Comparison of ENCODE assay signal across 24 cellular contexts in the genomic region with DNA sequence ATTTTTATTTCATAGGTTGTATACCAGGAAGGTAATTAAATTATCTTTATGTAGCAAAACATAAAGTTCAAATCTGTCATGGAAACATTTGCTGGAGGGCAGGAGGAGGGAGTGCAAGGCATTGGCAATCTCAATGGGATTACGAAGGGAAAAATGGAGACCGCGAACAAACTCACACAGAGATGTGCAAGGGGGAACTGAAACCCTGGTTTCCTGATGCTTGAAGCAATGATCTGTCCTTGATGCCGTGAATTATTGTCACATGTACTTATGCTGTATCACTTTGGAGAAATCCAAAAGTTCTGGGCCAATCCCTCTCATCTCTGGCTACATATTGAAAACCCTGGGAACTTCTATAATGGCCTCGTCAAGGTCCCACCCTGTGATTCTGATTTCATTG.
"Had no signal": no experiment of that assay in that cellular context is flagged by ENCODE, and none has a peak within 500 bp of the region (broad histone marks: within the 10 kb centered on the region; RNA-seq: fewer than 3 reads in every experiment).

No MANE protein-coding gene starts in this region.

- H3K9me3 ChIP-seq: left lung, mucosa of descending colon, ovary, right atrium auricular region, right lobe of liver, testis, thyroid gland, transverse colon, upper lobe of right lung had no signal

- H3K4me3 ChIP-seq: left lung, mucosa of descending colon, ovary, right atrium auricular region, right lobe of liver, smooth muscle cell, stomach, testis, thyroid gland, transverse colon, upper lobe of right lung had no signal

- H3K36me3 ChIP-seq: left lung, ovary, right lobe of liver, transverse colon, upper lobe of right lung had no signal

- ATAC-seq: left colon; left lung; mucosa of descending colon; naive thymus-derived CD4-positive, alpha-beta T cell; natural killer cell treated with Interleukin-12 subunit alpha and Interleukin-12 subunit beta and Interleukin-15 and Interleukin-18, amount 100 ng/mL, for 72 hours; right lobe of liver; stimulated activated naive B cell treated with anti-CD40 and anti-IgM and Interleukin-4, amounts not matched to agents 10 μg/mL and 1 μg/mL and 100 μg/mL, for 72 hours; stimulated activated naive CD8-positive, alpha-beta T cell treated with anti-CD3 and anti-CD28 coated beads, Interleukin-15, Interleukin-2, amounts not matched to agents 100 U/mL and 50 U/mL, for 24 hours; upper lobe of right lung had no signal

- DNase-seq: hypothalamus; immature natural killer cell; kidney; left colon; left lung; midbrain; mucosa of descending colon; naive thymus-derived CD4-positive, alpha-beta T cell; ovary; right lobe of liver; stimulated activated CD4-positive, alpha-beta T cell treated with anti-CD3 and anti-CD28 coated beads, Interleukin-1b, Interleukin-23, amount 100 ng/mL, for 48 hours; stimulated activated CD4-positive, alpha-beta T cell treated with anti-CD3 and anti-CD28 coated beads, Interleukin-2, amount 100 ng/mL, for 48 hours; stimulated activated CD4-positive, alpha-beta T cell treated with anti-CD3 and anti-CD28 coated beads, Interleukin-4, amount 100 ng/mL, for 4 hours; stimulated activated CD8-positive, alpha-beta memory T cell treated with anti-CD3 and anti-CD28 coated beads, Interleukin-4, amount 100 ng/mL, for 48 hours; stimulated activated naive B cell treated with anti-CD40 and anti-IgM and Interleukin-4, amounts not matched to agents 10 μg/mL and 1 μg/mL and 100 μg/mL, for 72 hours; stimulated activated naive CD8-positive, alpha-beta T cell treated with anti-CD3 and anti-CD28 coated beads, Interleukin-15, Interleukin-2, amounts not matched to agents 100 U/mL and 50 U/mL, for 24 hours; stomach; testis; thyroid gland; transverse colon; upper lobe of right lung had no signal

- H3K27ac ChIP-seq: left lung, ovary, right atrium auricular region, right lobe of liver, stomach, thyroid gland, transverse colon, upper lobe of right lung had no signal

- H3K4me1 ChIP-seq: left lung, right atrium auricular region, right lobe of liver, stomach, thyroid gland, transverse colon, upper lobe of right lung had no signal

- H3K27me3 ChIP-seq: left lung, ovary, right atrium auricular region, right lobe of liver, stomach, testis, thyroid gland, transverse colon, upper lobe of right lung had no signal
